Comparison of ENCODE assay signal across 26 cellular contexts in genomic region chr11:78428773-78429172, GRCh38.
"Had no signal": no experiment of that assay in that cellular context is flagged by ENCODE, and none has a peak within 500 bp of the region (broad histone marks: within the 10 kb centered on the region; RNA-seq: fewer than 3 reads in every experiment).

No MANE protein-coding gene starts in this region.

- H3K9me3 Mint-ChIP-seq: activated CD4-positive, alpha-beta T cell treated with anti-CD3 and anti-CD28 coated beads, Interleukin-2, amount 10 ng/mL, durations not matched to agents 24 days and 14 days; activated T-cell treated with anti-CD3 and anti-CD28 coated beads, Interleukin-2, amount 50 U/mL, for 4 hours; naive thymus-derived CD8-positive, alpha-beta T cell had no signal

- H3K36me3 ChIP-seq: ascending aorta, breast epithelium, heart left ventricle, left ventricle myocardium inferior, suprapubic skin, transverse colon, uterus had no signal

- H3K27ac Mint-ChIP-seq: activated CD4-positive, alpha-beta T cell treated with anti-CD3 and anti-CD28 coated beads, Interleukin-2, amount 10 ng/mL, durations not matched to agents 24 days and 14 days; activated CD8-positive, alpha-beta T cell treated with anti-CD3 and anti-CD28 coated beads, Interleukin-2, amount 10 ng/mL, durations not matched to agents 7 days and 5 days; T-helper 17 cell had no signal

- H3K4me3 ChIP-seq: ascending aorta, breast epithelium, coronary artery, esophagus muscularis mucosa, gastroesophageal sphincter, suprapubic skin, transverse colon, uterus had no signal

- H3K27ac ChIP-seq: ascending aorta, breast epithelium, coronary artery, esophagus muscularis mucosa, gastroesophageal sphincter, left ventricle myocardium inferior, suprapubic skin, transverse colon had no signal

- H3K27me3 ChIP-seq: ascending aorta, breast epithelium, esophagus muscularis mucosa, gastroesophageal sphincter, heart left ventricle, suprapubic skin, transverse colon, uterus had no signal

- FAIRE-seq: endothelial cell of umbilical vein, TTC549 had no signal

- H3K9me3 ChIP-seq: ascending aorta, breast epithelium, esophagus muscularis mucosa, gastroesophageal sphincter, heart left ventricle, left ventricle myocardium inferior, suprapubic skin, transverse colon, uterus had no signal

- H3K4me1 ChIP-seq: breast epithelium had no signal

- H3K4me3 Mint-ChIP-seq: activated CD8-positive, alpha-beta T cell treated with anti-CD3 and anti-CD28 coated beads, Interleukin-2, amount 10 ng/mL, durations not matched to agents 7 days and 5 days; activated T-cell treated with anti-CD3 and anti-CD28 coated beads, Interleukin-2, amount 50 U/mL, for 4 hours; naive thymus-derived CD8-positive, alpha-beta T cell; T-helper 17 cell had no signal

- ATAC-seq: activated CD8-positive, alpha-beta T cell treated with anti-CD3 and anti-CD28 coated beads, Interleukin-2, amount 10 ng/mL, durations not matched to agents 7 days and 5 days; activated T-cell treated with anti-CD3 and anti-CD28 coated beads, Interleukin-2, amount 50 U/mL, for 4 hours; gastroesophageal sphincter; heart left ventricle; naive thymus-derived CD8-positive, alpha-beta T cell; stimulated activated naive CD8-positive, alpha-beta T cell treated with anti-CD3 and anti-CD28 coated beads, Interleukin-15, Interleukin-2, amounts not matched to agents 100 U/mL and 50 U/mL, for 24 hours; T-helper 17 cell had no signal

- DNase-seq: activated CD4-positive, alpha-beta T cell treated with anti-CD3 and anti-CD28 coated beads, Interleukin-2, amount 10 ng/mL, durations not matched to agents 24 days and 14 days; activated CD4-positive, CD25-positive, alpha-beta regulatory T cell; activated CD8-positive, alpha-beta T cell treated with anti-CD3 and anti-CD28 coated beads, Interleukin-2, amount 10 ng/mL, durations not matched to agents 7 days and 5 days; activated effector memory CD4-positive, alpha-beta T cell treated with anti-CD3 and anti-CD28 coated beads, Interleukin-2, amount 50 U/mL, for 16 hours; activated naive CD4-positive, alpha-beta T cell treated with anti-CD3 and anti-CD28 coated beads, Interleukin-2, amount 50 U/mL, for 16 hours; activated T-cell treated with anti-CD3 and anti-CD28 coated beads, Interleukin-2, amount 50 U/mL, for 4 hours; heart left ventricle; left ventricle myocardium inferior; naive thymus-derived CD8-positive, alpha-beta T cell; posterior cingulate gyrus; retina; stimulated activated CD4-positive, alpha-beta T cell treated with anti-CD3 and anti-CD28 coated beads, Interleukin-12 subunit alpha, Interleukin-12 subunit beta, amount 100 ng/mL, for 4 hours; stimulated activated CD4-positive, alpha-beta T cell treated with anti-CD3 and anti-CD28 coated beads, Interleukin-1b, Interleukin-23, amount 100 ng/mL, for 48 hours; stimulated activated CD8-positive, alpha-beta memory T cell treated with anti-CD3 and anti-CD28 coated beads, Interleukin-4, amount 100 ng/mL, for 48 hours; stimulated activated naive CD8-positive, alpha-beta T cell treated with anti-CD3 and anti-CD28 coated beads, Interleukin-15, Interleukin-2, amounts not matched to agents 100 U/mL and 50 U/mL, for 24 hours; T-helper 17 cell; transverse colon; uterus had no signal

- H3K27me3 Mint-ChIP-seq: activated CD4-positive, alpha-beta T cell treated with anti-CD3 and anti-CD28 coated beads, Interleukin-2, amount 10 ng/mL, durations not matched to agents 24 days and 14 days; naive thymus-derived CD8-positive, alpha-beta T cell; T-helper 17 cell had no signal
